ENCODE assay signal across 1 cellular context in genomic region chr6:4316867-4317400, GRCh38.
TF ChIP-seq lines count a peak whose summit lies in the region.

No MANE protein-coding gene starts in this region.

TF ChIP-seq in K562, 482 proteins besides CTCF, POLR2A, EP300 and RAD21 (continued from another document and continues in another):
- TF ChIP-seq NFRKB (IDR thresholded peaks at IDR 0.05; ENCODE audit: low read depth) (no peak), EHMT2 (IDR thresholded peaks at IDR 0.05) (no peak), POLR3G (IDR thresholded peaks at IDR 0.05; ENCODE audit: extremely low read depth, insufficient read length, insufficient replicate concordance) (no peak), MEIS2 (IDR thresholded peaks at IDR 0.05; ENCODE audit: partially characterized antibody) (peak; percentile 76), MYBL2 (IDR thresholded peaks at IDR 0.05; ENCODE audit: low read depth) (no peak), MYBL2 (CRISPR knock-in tag; IDR thresholded peaks at IDR 0.05; ENCODE audit: borderline replicate concordance) (no peak), TAL1 (IDR thresholded peaks at IDR 0.05) (no peak), ZKSCAN3 (CRISPR knock-in tag; IDR thresholded peaks at IDR 0.05) (no peak), TCFL5 (CRISPR knock-in tag; conservative IDR thresholded peaks at IDR 0.05) (no peak), BCOR (IDR thresholded peaks at IDR 0.05) (no peak), ARHGAP35 (IDR thresholded peaks at IDR 0.05; ENCODE audit: partially characterized antibody) (no peak), ETS2 (tag; IDR thresholded peaks at IDR 0.05; ENCODE audit: borderline replicate concordance, poor library complexity, severe bottlenecking) (no peak), ZNF695 (CRISPR knock-in tag; IDR thresholded peaks at IDR 0.05) (no peak), ZNF586 (CRISPR knock-in tag; conservative IDR thresholded peaks at IDR 0.05) (no peak), ZNF584 (CRISPR knock-in tag; IDR thresholded peaks at IDR 0.05; ENCODE audit: low read depth) (peak; percentile 87), ZKSCAN1 (IDR thresholded peaks at IDR 0.05; ENCODE audit: low read depth, low read length) (no peak), CAMTA2 (CRISPR knock-in tag; conservative IDR thresholded peaks at IDR 0.05) (no peak), GTF2A2 (tag; IDR thresholded peaks at IDR 0.05) (0 out of 2 replicates have a peak, but pooled peaks have one; percentile 15), FOXA3 (CRISPR knock-in tag; conservative IDR thresholded peaks at IDR 0.05 in 1 of 2, IDR thresholded peaks at IDR 0.05 in 1 of 2) (no peak), GABPA (tag; conservative IDR thresholded peaks at IDR 0.05; ENCODE audit: low read depth) (peak; percentile 72), ZC3H11A (IDR thresholded peaks at IDR 0.05; ENCODE audit: low read depth, low read length) (no peak), ZNF197 (CRISPR knock-in tag; IDR thresholded peaks at IDR 0.05; ENCODE audit: low read depth) (peak; percentile 31; the same call in 1 of the 2 replicates), NCOA4 (IDR thresholded peaks at IDR 0.05; ENCODE audit: partially characterized antibody) (no peak), NBN (IDR thresholded peaks at IDR 0.05; ENCODE audit: low read depth) (no peak), HDAC3 (IDR thresholded peaks at IDR 0.05; ENCODE audit: borderline replicate concordance, partially characterized antibody) (no peak), RREB1 (CRISPR knock-in tag; IDR thresholded peaks at IDR 0.05) (no peak), HDAC8 (tag; IDR thresholded peaks at IDR 0.05) (no peak), FOXM1 (IDR thresholded peaks at IDR 0.05; ENCODE audit: low read depth) (no peak), FOXM1 (CRISPR knock-in tag; IDR thresholded peaks at IDR 0.05; ENCODE audit: low read depth) (no peak), RCOR1 (IDR thresholded peaks at IDR 0.05; ENCODE audit: borderline replicate concordance in 1 of 2, low read depth in 2 of 2, low read length in 2 of 2) (no peak), ZNF589 (CRISPR knock-in tag; IDR thresholded peaks at IDR 0.05; ENCODE audit: low read depth) (no peak), CEBPB (tag; IDR thresholded peaks at IDR 0.05) (no peak), SUPT5H (IDR thresholded peaks at IDR 0.05) (no peak), TGIF2 (CRISPR knock-in tag; IDR thresholded peaks at IDR 0.05) (no peak), EGR1 (conservative IDR thresholded peaks at IDR 0.05) (no peak), PML (IDR thresholded peaks at IDR 0.05; ENCODE audit: low read length) (no peak), PCBP2 (IDR thresholded peaks at IDR 0.05; ENCODE audit: low read depth, low read length, poor library complexity, severe bottlenecking) (no peak), XRCC4 (IDR thresholded peaks at IDR 0.05; ENCODE audit: extremely low read depth, insufficient read depth, insufficient read length) (no peak), RHOXF2B (CRISPR knock-in tag; conservative IDR thresholded peaks at IDR 0.05) (0 out of 2 replicates have a peak, but pooled peaks have one; percentile 9), NR4A1 (CRISPR knock-in tag; IDR thresholded peaks at IDR 0.05) (no peak), NR4A1 (tag; IDR thresholded peaks at IDR 0.05) (peak; percentile 33; the same call in 1 of the 2 replicates), PHF20 (IDR thresholded peaks at IDR 0.05; ENCODE audit: partially characterized antibody) (no peak), MYNN (IDR thresholded peaks at IDR 0.05) (no peak), MYNN (CRISPR knock-in tag; IDR thresholded peaks at IDR 0.05) (no peak), ZNF121 (CRISPR knock-in tag; conservative IDR thresholded peaks at IDR 0.05) (no peak), ZNF12 (CRISPR knock-in tag; IDR thresholded peaks at IDR 0.05) (peak; percentile 93)
- TF ChIP-seq, protein P1, sequence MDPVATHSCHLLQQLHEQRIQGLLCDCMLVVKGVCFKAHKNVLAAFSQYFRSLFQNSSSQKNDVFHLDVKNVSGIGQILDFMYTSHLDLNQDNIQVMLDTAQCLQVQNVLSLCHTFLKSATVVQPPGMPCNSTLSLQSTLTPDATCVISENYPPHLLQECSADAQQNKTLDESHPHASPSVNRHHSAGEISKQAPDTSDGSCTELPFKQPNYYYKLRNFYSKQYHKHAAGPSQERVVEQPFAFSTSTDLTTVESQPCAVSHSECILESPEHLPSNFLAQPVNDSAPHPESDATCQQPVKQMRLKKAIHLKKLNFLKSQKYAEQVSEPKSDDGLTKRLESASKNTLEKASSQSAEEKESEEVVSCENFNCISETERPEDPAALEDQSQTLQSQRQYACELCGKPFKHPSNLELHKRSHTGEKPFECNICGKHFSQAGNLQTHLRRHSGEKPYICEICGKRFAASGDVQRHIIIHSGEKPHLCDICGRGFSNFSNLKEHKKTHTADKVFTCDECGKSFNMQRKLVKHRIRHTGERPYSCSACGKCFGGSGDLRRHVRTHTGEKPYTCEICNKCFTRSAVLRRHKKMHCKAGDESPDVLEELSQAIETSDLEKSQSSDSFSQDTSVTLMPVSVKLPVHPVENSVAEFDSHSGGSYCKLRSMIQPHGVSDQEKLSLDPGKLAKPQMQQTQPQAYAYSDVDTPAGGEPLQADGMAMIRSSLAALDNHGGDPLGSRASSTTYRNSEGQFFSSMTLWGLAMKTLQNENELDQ (CRISPR knock-in tag; IDR thresholded peaks at IDR 0.05; ENCODE audit: borderline replicate concordance) = no peak
- TF ChIP-seq, protein P2, sequence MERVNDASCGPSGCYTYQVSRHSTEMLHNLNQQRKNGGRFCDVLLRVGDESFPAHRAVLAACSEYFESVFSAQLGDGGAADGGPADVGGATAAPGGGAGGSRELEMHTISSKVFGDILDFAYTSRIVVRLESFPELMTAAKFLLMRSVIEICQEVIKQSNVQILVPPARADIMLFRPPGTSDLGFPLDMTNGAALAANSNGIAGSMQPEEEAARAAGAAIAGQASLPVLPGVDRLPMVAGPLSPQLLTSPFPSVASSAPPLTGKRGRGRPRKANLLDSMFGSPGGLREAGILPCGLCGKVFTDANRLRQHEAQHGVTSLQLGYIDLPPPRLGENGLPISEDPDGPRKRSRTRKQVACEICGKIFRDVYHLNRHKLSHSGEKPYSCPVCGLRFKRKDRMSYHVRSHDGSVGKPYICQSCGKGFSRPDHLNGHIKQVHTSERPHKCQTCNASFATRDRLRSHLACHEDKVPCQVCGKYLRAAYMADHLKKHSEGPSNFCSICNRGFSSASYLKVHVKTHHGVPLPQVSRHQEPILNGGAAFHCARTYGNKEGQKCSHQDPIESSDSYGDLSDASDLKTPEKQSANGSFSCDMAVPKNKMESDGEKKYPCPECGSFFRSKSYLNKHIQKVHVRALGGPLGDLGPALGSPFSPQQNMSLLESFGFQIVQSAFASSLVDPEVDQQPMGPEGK (CRISPR knock-in tag; IDR thresholded peaks at IDR 0.05; ENCODE audit: borderline replicate concordance) = peak; percentile 13; the same call in 1 of the 2 replicates
- TF ChIP-seq, protein P3, sequence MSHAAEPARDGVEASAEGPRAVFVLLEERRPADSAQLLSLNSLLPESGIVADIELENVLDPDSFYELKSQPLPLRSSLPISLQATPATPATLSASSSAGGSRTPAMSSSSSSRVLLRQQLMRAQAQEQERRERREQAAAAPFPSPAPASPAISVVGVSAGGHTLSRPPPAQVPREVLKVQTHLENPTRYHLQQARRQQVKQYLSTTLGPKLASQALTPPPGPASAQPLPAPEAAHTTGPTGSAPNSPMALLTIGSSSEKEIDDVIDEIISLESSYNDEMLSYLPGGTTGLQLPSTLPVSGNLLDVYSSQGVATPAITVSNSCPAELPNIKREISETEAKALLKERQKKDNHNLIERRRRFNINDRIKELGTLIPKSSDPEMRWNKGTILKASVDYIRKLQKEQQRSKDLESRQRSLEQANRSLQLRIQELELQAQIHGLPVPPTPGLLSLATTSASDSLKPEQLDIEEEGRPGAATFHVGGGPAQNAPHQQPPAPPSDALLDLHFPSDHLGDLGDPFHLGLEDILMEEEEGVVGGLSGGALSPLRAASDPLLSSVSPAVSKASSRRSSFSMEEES (CRISPR knock-in tag; IDR thresholded peaks at IDR 0.05) = no peak
- TF ChIP-seq, protein P4, sequence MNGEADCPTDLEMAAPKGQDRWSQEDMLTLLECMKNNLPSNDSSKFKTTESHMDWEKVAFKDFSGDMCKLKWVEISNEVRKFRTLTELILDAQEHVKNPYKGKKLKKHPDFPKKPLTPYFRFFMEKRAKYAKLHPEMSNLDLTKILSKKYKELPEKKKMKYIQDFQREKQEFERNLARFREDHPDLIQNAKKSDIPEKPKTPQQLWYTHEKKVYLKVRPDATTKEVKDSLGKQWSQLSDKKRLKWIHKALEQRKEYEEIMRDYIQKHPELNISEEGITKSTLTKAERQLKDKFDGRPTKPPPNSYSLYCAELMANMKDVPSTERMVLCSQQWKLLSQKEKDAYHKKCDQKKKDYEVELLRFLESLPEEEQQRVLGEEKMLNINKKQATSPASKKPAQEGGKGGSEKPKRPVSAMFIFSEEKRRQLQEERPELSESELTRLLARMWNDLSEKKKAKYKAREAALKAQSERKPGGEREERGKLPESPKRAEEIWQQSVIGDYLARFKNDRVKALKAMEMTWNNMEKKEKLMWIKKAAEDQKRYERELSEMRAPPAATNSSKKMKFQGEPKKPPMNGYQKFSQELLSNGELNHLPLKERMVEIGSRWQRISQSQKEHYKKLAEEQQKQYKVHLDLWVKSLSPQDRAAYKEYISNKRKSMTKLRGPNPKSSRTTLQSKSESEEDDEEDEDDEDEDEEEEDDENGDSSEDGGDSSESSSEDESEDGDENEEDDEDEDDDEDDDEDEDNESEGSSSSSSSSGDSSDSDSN (IDR thresholded peaks at IDR 0.05; ENCODE audit: borderline replicate concordance in 1 of 2, low read depth in 2 of 2, low read length in 2 of 2) = 0 out of 4 replicates have a peak, but pooled peaks of 1 of the 2 experiments have one; percentile 23
- TF ChIP-seq, protein P5, sequence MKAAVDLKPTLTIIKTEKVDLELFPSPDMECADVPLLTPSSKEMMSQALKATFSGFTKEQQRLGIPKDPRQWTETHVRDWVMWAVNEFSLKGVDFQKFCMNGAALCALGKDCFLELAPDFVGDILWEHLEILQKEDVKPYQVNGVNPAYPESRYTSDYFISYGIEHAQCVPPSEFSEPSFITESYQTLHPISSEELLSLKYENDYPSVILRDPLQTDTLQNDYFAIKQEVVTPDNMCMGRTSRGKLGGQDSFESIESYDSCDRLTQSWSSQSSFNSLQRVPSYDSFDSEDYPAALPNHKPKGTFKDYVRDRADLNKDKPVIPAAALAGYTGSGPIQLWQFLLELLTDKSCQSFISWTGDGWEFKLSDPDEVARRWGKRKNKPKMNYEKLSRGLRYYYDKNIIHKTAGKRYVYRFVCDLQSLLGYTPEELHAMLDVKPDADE (conservative IDR thresholded peaks at IDR 0.05; ENCODE audit: control insufficient read depth, low read depth, low read length) = no peak
- TF ChIP-seq, protein P6, sequence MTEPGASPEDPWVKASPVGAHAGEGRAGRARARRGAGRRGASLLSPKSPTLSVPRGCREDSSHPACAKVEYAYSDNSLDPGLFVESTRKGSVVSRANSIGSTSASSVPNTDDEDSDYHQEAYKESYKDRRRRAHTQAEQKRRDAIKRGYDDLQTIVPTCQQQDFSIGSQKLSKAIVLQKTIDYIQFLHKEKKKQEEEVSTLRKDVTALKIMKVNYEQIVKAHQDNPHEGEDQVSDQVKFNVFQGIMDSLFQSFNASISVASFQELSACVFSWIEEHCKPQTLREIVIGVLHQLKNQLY (CRISPR knock-in tag; conservative IDR thresholded peaks at IDR 0.05) = no peak
- TF ChIP-seq, protein P7, sequence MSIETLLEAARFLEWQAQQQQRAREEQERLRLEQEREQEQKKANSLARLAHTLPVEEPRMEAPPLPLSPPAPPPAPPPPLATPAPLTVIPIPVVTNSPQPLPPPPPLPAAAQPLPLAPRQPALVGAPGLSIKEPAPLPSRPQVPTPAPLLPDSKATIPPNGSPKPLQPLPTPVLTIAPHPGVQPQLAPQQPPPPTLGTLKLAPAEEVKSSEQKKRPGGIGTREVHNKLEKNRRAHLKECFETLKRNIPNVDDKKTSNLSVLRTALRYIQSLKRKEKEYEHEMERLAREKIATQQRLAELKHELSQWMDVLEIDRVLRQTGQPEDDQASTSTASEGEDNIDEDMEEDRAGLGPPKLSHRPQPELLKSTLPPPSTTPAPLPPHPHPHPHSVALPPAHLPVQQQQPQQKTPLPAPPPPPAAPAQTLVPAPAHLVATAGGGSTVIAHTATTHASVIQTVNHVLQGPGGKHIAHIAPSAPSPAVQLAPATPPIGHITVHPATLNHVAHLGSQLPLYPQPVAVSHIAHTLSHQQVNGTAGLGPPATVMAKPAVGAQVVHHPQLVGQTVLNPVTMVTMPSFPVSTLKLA (conservative IDR thresholded peaks at IDR 0.05) = no peak
